Comparison of ENCODE assay signal across 8 cellular contexts in genomic region chr19:45505996-45506245, GRCh38. TPM values are rescaled to one million over a fixed set of nuclear protein-coding genes. Genes with fewer than 3 reads are reported as not detected.
DNase-seq lines count a peak whose midpoint lies in the region; ATAC-seq, FAIRE-seq and TF ChIP-seq lines count a peak whose summit lies in the region.

No MANE protein-coding gene starts in this region.

- POLR2A ChIA-PET in CD8-positive, alpha-beta memory T cell (lab: Charles Lee) = no interaction called here
- POLR2A ChIA-PET in Panc1 (lab: Charles Lee) = no interaction called here

- H3K27me3 ChIP-seq in CD8-positive, alpha-beta memory T cell (ENCODE audit: insufficient read depth, low read length, poor library complexity, severe bottlenecking) = no peaks in the 10 kb centered on the region
- H3K27me3 ChIP-seq in Panc1 (ENCODE audit: control insufficient read depth, insufficient read depth, low read length) = no peaks in the 10 kb centered on the region

- H3K27ac Mint-ChIP-seq in CD8-positive, alpha-beta memory T cell = peak overlapping the region; percentile 83 to 99 (median 93)
- peak overlapping the region; percentile 83 for H3K27ac Mint-ChIP-seq in osteocyte (ENCODE audit: unreplicated experiment)

- no peak for FAIRE-seq in RCC 7860 (lab: Jason Lieb, UNC)

- no peaks in the 10 kb centered on the region for H3K9me3 ChIP-seq in CD8-positive, alpha-beta memory T cell (ENCODE audit: low read length)
- H3K9me3 ChIP-seq in Panc1 (ENCODE audit: control insufficient read depth, insufficient read depth, low read depth, low read length) = no peaks in the 10 kb centered on the region

- no peaks in the 10 kb centered on the region for H3K9me3 Mint-ChIP-seq in CD8-positive, alpha-beta memory T cell
- no peaks in the 10 kb centered on the region for H3K9me3 Mint-ChIP-seq in osteocyte (ENCODE audit: unreplicated experiment)

- ATAC-seq in Panc1 = no peak
- no peak for ATAC-seq in GM19395 (IDR thresholded peaks at IDR 0.05; ENCODE audit: unreplicated experiment)

- CTCF ChIA-PET in CD8-positive, alpha-beta memory T cell (lab: Charles Lee) = interaction anchor here (1.0 to 2.2 kb wide), 8 partner anchors 10 to 67 kb away, joined by 3 to 18 read pairs (median 4); partner anchors contain the start of genes PPM1N and RTN2
- CTCF ChIA-PET in Panc1 (lab: Charles Lee) = interaction anchor here (0.7 kb wide), 1 partner anchor 66 kb away, joined by 4 read pairs; no protein-coding TSS in a partner anchor

- in situ Hi-C loops in Panc1 (cut with HindIII; ENCODE audit: low pct_unique_long_range_greater_than_20kb, low sequenced_read_pairs) = no loop called here

- intact Hi-C loops in Panc1 (cut with micrococcal nuclease; ENCODE audit: unreplicated experiment) = no loop called here

- peaks cover 0 to 13% (median 4%) of the 10 kb centered on the region in 3 donors for H3K36me3 Mint-ChIP-seq in CD8-positive, alpha-beta memory T cell
- H3K36me3 Mint-ChIP-seq in osteocyte (ENCODE audit: unreplicated experiment) = no peaks in the 10 kb centered on the region

- peaks cover 0 to 3% of the 10 kb centered on the region in 2 donors for H3K27me3 Mint-ChIP-seq in CD8-positive, alpha-beta memory T cell
- H3K27me3 Mint-ChIP-seq in osteocyte (ENCODE audit: unreplicated experiment) = peaks cover 4% of the 10 kb centered on the region

- no peak for DNase-seq in CD8-positive, alpha-beta memory T cell
- no peak for DNase-seq in Panc1 (ENCODE audit: low read depth, low spot score)
- no peak for DNase-seq in epithelial cell of esophagus (ENCODE audit: low read depth)
- no peak for DNase-seq in osteocyte (ENCODE audit: extremely low spot score, unreplicated experiment)
- no peak for DNase-seq in RCC 7860 (ENCODE audit: low spot score)
- no peak for DNase-seq in NOMO-1 treated with dmso at 0.1 percent for 144 hours (lab: John Stamatoyannopoulos, UW; ENCODE audit: unreplicated experiment)
- DNase-seq in glomerular visceral epithelial cell (ENCODE audit: extremely low spot score) = no peak

- H3K4me1 ChIP-seq in CD8-positive, alpha-beta memory T cell (ENCODE audit: insufficient read depth, low read length) = peaks cover 28% of the 10 kb centered on the region
- peaks cover 4% of the 10 kb centered on the region for H3K4me1 ChIP-seq in Panc1 (ENCODE audit: control insufficient read depth, insufficient read depth, low read length)

- H3K4me3 ChIP-seq in CD8-positive, alpha-beta memory T cell (ENCODE audit: low read length) = peak overlapping the region; percentile 98
- H3K4me3 ChIP-seq in Panc1 (ENCODE audit: low read depth in 2 of 2, low read length in 2 of 2) (peak overlapping the region; percentile 88 to 89), epithelial cell of esophagus (ENCODE audit: low read length) (peak overlapping the region; percentile 96)

- H3K4me3 Mint-ChIP-seq in CD8-positive, alpha-beta memory T cell = peak overlapping the region; percentile 76 to 100 (median 81)
- H3K4me3 Mint-ChIP-seq in osteocyte (ENCODE audit: unreplicated experiment) = peak overlapping the region; percentile 88

- H3K27ac ChIP-seq in CD8-positive, alpha-beta memory T cell (ENCODE audit: low read depth, low read length) = peak overlapping the region; percentile 97
- peak overlapping the region; percentile 93 for H3K27ac ChIP-seq in Panc1 (ENCODE audit: low read length)

- H3K4me1 Mint-ChIP-seq in CD8-positive, alpha-beta memory T cell = peaks cover 30 to 41% (median 39%) of the 10 kb centered on the region in 3 donors
- H3K4me1 Mint-ChIP-seq in osteocyte (ENCODE audit: unreplicated experiment) = peaks cover 23% of the 10 kb centered on the region

- no peaks in the 10 kb centered on the region for H3K36me3 ChIP-seq in CD8-positive, alpha-beta memory T cell (ENCODE audit: insufficient read depth, low read length)
- H3K36me3 ChIP-seq in Panc1 (ENCODE audit: control insufficient read depth, insufficient read depth, low read length) = peaks cover 6% of the 10 kb centered on the region; the same call in 1 of the 2 replicates

- BruUV-seq in Panc1 (replicated peaks; lab: Mats Ljungman, UMichigan) = no TSS peak

- no peak for TF ChIP-seq CTCF in Panc1 (IDR thresholded peaks at IDR 0.05)
- no peak for TF ChIP-seq CTCF in epithelial cell of esophagus (IDR thresholded peaks at IDR 0.05; ENCODE audit: insufficient read depth, low read depth, low read length, missing control alignments)
- TF ChIP-seq CTCF in osteocyte (IDR thresholded peaks at IDR 0.05) = no peak

RNA-seq across cellular contexts. Expression of gene VASP, which starts 1.4 kb away (rescaled TPM):
- 100 to 1,000 TPM; 154 to 170 TPM for total RNA-seq in CD8-positive, alpha-beta memory T cell
- 61.8 TPM for polyA plus RNA-seq in CD8-positive, alpha-beta memory T cell
- total RNA-seq in Panc1 (2021; ENCODE audit: unreplicated experiment) = 101 TPM
- polyA plus RNA-seq in Panc1 (2012; ENCODE audit: insufficient read length) = 108 TPM
- total RNA-seq in osteocyte = 61.9 and 68.9 TPM in 2 replicates

RNA-seq across cellular contexts. Expression of gene PPM1N, which starts 7.7 kb away (rescaled TPM):
- total RNA-seq in CD8-positive, alpha-beta memory T cell = 1 to 10 TPM; 2.5 to 3.3 TPM
- 4.6 TPM for polyA plus RNA-seq in CD8-positive, alpha-beta memory T cell
- total RNA-seq in Panc1 (2021; ENCODE audit: unreplicated experiment) (3.3 TPM), osteocyte (0.29 and 0.62 TPM in 2 replicates)
- polyA plus RNA-seq in Panc1 (2012; ENCODE audit: insufficient read length) = 10.2 TPM

RNA-seq across cellular contexts. Expression of gene RTN2, which starts 9.1 kb away (rescaled TPM):
- 1 to 10 TPM; 2.7 to 3.7 TPM for total RNA-seq in CD8-positive, alpha-beta memory T cell
- 0.71 TPM for polyA plus RNA-seq in CD8-positive, alpha-beta memory T cell
- total RNA-seq in Panc1 (2021; ENCODE audit: unreplicated experiment) (15.6 TPM), osteocyte (15.6 and 15.8 TPM in 2 replicates)
- 31.9 TPM for polyA plus RNA-seq in Panc1 (2012; ENCODE audit: insufficient read length)

RNA-seq across cellular contexts. Expression of gene FOSB, which starts 38.1 kb away (rescaled TPM):
- total RNA-seq in CD8-positive, alpha-beta memory T cell = 10 to 100 TPM; 21.6 to 22.1 TPM
- polyA plus RNA-seq in CD8-positive, alpha-beta memory T cell = 48.2 TPM
- total RNA-seq in Panc1 (2021; ENCODE audit: unreplicated experiment) = 13.4 TPM
- 6.1 TPM for polyA plus RNA-seq in Panc1 (2012; ENCODE audit: insufficient read length)
- 93.8 and 176 TPM in 2 replicates for total RNA-seq in osteocyte
